In genomic region chr15:62254137-62254934, GRCh38 we compare ENCODE assay signal across 8 cellular contexts.
A peak's percentile ranks its signal among the peaks of the same experiment; 100 is the strongest.
DNase-seq lines count a peak whose midpoint lies in the region; ATAC-seq, FAIRE-seq and TF ChIP-seq lines count a peak whose summit lies in the region.

No MANE protein-coding gene starts in this region.

- H3K4me2 ChIP-seq in osteoblast (ENCODE audit: insufficient read depth, low read length), result no peak overlapping the region

- no peak overlapping the region for H3K4me3 ChIP-seq in fibroblast of mammary gland (ENCODE audit: control insufficient read depth, low read depth, low read length)
- no peak overlapping the region for H3K4me3 ChIP-seq in osteoblast (ENCODE audit: insufficient read depth, low read length)
- no peak overlapping the region for H3K4me3 ChIP-seq in transverse colon

- H3K36me3 ChIP-seq in osteoblast (ENCODE audit: insufficient read depth, low read length) (no peaks in the 10 kb centered on the region), transverse colon (no peaks in the 10 kb centered on the region)

- H3K79me2 ChIP-seq in osteoblast (ENCODE audit: insufficient read depth, low read length), result no peaks in the 10 kb centered on the region

- in situ Hi-C loops in ACHN (cut with HindIII; ENCODE audit: low pct_ligation_motif_present, low pct_unique_long_range_greater_than_20kb, low sequenced_read_pairs), result no loop called here
- in situ Hi-C loops in transverse colon (cut with MboI; ENCODE audit: low pct_ligation_motif_present in 1 of 4, low pct_unique_long_range_greater_than_20kb in 1 of 4, low sequenced_read_pairs in 3 of 4), result no loop called here

- TF ChIP-seq POLR2A in GM12892 (IDR thresholded peaks at IDR 0.05; ENCODE audit: low read depth, low read length), result no peak
- TF ChIP-seq POLR2A in transverse colon (IDR thresholded peaks at IDR 0.05), result no peak

- H3K27ac ChIP-seq in osteoblast (ENCODE audit: low read depth, low read length) (no peak overlapping the region), transverse colon (no peak overlapping the region)

- no peak overlapping the region for H2AFZ ChIP-seq in osteoblast (ENCODE audit: low read length)

- ATAC-seq in GM21576 (IDR thresholded peaks at IDR 0.05; ENCODE audit: unreplicated experiment), result no peak

- no peaks in the 10 kb centered on the region for H4K20me1 ChIP-seq in osteoblast (ENCODE audit: insufficient read depth, low read length)

- FAIRE-seq in GM12892 (lab: Jason Lieb, UNC), result peak; percentile 50

- DNase-seq in ACHN, result peak; percentile 53
- DNase-seq in GM12892 (ENCODE audit: insufficient read length), result peak; percentile 42
- DNase-seq in NCI-H69 (lab: John Stamatoyannopoulos, UW), result peak; percentile 83
- DNase-seq in activated T-cell treated with anti-CD3 and anti-CD28 coated beads for 4 hours, result peak; percentile 43
- DNase-seq in fibroblast of mammary gland (ENCODE audit: low read depth), result peak; percentile 58
- DNase-seq in osteoblast (ENCODE audit: insufficient read length, low spot score, missing footprints), result peak; percentile 85
- peak; percentile 75 for DNase-seq in transverse colon

- TF ChIP-seq CTCF in fibroblast of mammary gland (conservative IDR thresholded peaks at IDR 0.05; ENCODE audit: control insufficient read depth, insufficient read depth, low read depth, low read length) (peak; percentile 84), osteoblast (IDR thresholded peaks at IDR 0.05; ENCODE audit: extremely low read depth, low read depth, low read length) (peak; percentile 85), transverse colon (IDR thresholded peaks at IDR 0.05) (peak; percentile 45 to 61 (median 55))

- no peak for TF ChIP-seq EP300 in transverse colon (IDR thresholded peaks at IDR 0.05; ENCODE audit: low read depth)

- intact Hi-C loops in transverse colon (cut with DNase I; ENCODE audit: low total_unique reads), result no loop called here

- WGBS in transverse colon (ENCODE audit: low coverage in 1 of 2), 2 donors, result 30 to 100% methylated on average over 2 to 9 of the region's 11 CpGs

- H3K4me1 ChIP-seq in osteoblast (ENCODE audit: insufficient read depth, low read length) (no peaks in the 10 kb centered on the region), transverse colon (no peaks in the 10 kb centered on the region)

- H3K9me3 ChIP-seq in osteoblast (ENCODE audit: low read depth, low read length) (no peaks in the 10 kb centered on the region), transverse colon (no peaks in the 10 kb centered on the region)

- peaks cover 14% of the 10 kb centered on the region for H3K27me3 ChIP-seq in osteoblast (ENCODE audit: insufficient read depth, low read length)
- H3K27me3 ChIP-seq in transverse colon, result no peaks in the 10 kb centered on the region
